8 cellular contexts compared by ENCODE assay signal in the genomic region with DNA sequence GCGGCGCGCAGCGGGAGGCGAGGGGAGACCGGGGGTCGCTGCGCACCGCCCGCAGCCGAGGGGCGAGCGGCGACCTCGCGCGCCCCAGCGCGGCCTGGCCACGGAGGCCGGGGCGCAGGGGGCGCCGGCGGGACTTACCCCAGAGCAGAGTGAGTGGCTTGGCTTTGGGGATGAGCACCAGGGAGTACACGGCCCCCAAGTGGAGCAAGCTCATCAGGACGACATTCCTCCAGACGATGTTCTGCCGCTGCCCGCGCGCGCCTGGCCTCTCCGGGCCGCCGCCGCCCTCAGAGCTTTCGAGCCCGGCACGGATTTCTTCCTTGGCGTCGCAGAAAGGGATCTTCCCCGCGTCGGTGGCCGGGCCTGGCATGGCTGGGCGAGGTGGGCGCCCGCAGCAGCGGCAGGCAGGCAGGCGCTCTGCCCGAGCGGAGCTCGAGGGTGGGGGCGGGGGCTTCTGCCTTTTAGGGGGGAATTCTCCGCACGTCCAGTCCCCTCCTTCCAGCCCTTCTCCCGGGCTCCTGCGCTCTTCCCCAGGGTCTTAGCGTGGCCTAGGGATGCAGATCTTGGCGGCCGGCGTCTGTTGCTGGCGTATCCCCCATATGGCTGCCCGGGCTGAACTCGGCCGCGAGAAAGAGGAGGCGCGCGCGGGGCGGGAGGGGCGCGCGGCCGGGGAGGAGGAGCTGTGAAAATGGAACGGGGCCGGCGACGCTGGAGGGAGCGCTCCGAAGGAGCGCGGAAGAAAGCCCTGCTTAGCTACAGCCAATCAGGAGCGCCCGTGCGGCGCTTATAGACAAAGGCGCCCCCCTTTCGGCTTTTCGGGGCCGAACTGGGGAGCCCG. TPM values are rescaled to one million over a fixed set of nuclear protein-coding genes. Genes with fewer than 3 reads are reported as not detected.
DNase-seq lines count a peak whose midpoint lies in the region; ATAC-seq and TF ChIP-seq lines count a peak whose summit lies in the region.

A gene (minus strand): TSS at position 629 of the 838 bp plus-strand sequence. CDS start 259 bp downstream, at position 370.

- peak within 1 kb of the TSS in 1 of 2 donors; percentile 49 for H3K27ac Mint-ChIP-seq in effector memory CD8-positive, alpha-beta T cell

- peaks cover 5 to 15% of the 10 kb centered on the region in 2 donors for H3K27me3 Mint-ChIP-seq in effector memory CD8-positive, alpha-beta T cell

- POLR2A ChIA-PET in A673 (lab: Charles Lee; ENCODE audit: low non-redundant PET), result interaction anchor here (0.7 kb wide), 1 partner anchor 76 kb away, joined by 4 read pairs; no protein-coding TSS in a partner anchor

- H3K27ac ChIP-seq in A673 (ENCODE audit: low read depth, low read length, poor library complexity, severe bottlenecking), result peak within 1 kb of the TSS; percentile 30

- intact Hi-C loops in A673 (cut with micrococcal nuclease; ENCODE audit: unreplicated experiment), result no loop called here

- DNase-seq in A673 (ENCODE audit: low spot score) (peak; percentile 79), NCI-H226 (peak; percentile 83), lung microvascular endothelial cell (ENCODE audit: low read depth in 2 of 2) (peak; percentile 55 to 86)
- DNase-seq in activated CD8-positive, alpha-beta memory T cell treated with anti-CD3 and anti-CD28 coated beads for 1 hour (ENCODE audit: extremely low read depth in 1 of 2, low read depth in 1 of 2), result peak; percentile 9 to 36
- DNase-seq in effector memory CD8-positive, alpha-beta T cell, result peak; percentile 44 to 57 (median 47)
- DNase-seq in stimulated activated CD8-positive, alpha-beta memory T cell treated with anti-CD3 and anti-CD28 coated beads, Interleukin-12 subunit alpha, Interleukin-12 subunit beta, amount 100 ng/mL, for 4 hours (ENCODE audit: low read depth), result peak; percentile 42

- CTCF ChIA-PET in A673 (lab: Charles Lee), result interaction anchor here (0.7 kb wide), 1 partner anchor 9 kb away, joined by 3 read pairs; no protein-coding TSS in a partner anchor

- peaks cover 8% of the 10 kb centered on the region for H3K36me3 Mint-ChIP-seq in effector memory CD8-positive, alpha-beta T cell (ENCODE audit: insufficient read depth)

- H3K9me3 Mint-ChIP-seq in effector memory CD8-positive, alpha-beta T cell, result no peaks in the 10 kb centered on the region

- H3K4me1 Mint-ChIP-seq in effector memory CD8-positive, alpha-beta T cell (ENCODE audit: low read depth in 2 of 2), result peaks cover 11 to 14% of the 10 kb centered on the region in 2 donors

- no peaks in the 10 kb centered on the region for H3K9me3 ChIP-seq in A673 (ENCODE audit: low read depth, low read length, poor library complexity, severe bottlenecking)

- no peaks in the 10 kb centered on the region for H3K4me1 ChIP-seq in A673 (ENCODE audit: insufficient read depth, low read length, poor library complexity, severe bottlenecking)

- no peak for TF ChIP-seq CTCF in A673 (conservative IDR thresholded peaks at IDR 0.05; ENCODE audit: low read depth, low read length)

- no peaks in the 10 kb centered on the region for H3K27me3 ChIP-seq in A673 (replicated peaks; ENCODE audit: insufficient read depth, low read depth, low read length, poor library complexity)

- H3K4me3 Mint-ChIP-seq in effector memory CD8-positive, alpha-beta T cell, result peak within 1 kb of the TSS; percentile 88 to 92

- H3K36me3 ChIP-seq in A673 (ENCODE audit: insufficient read depth, low read length, poor library complexity, severe bottlenecking), result no peaks in the 10 kb centered on the region

- ATAC-seq in GM18517 (IDR thresholded peaks at IDR 0.05; ENCODE audit: unreplicated experiment) (peak; percentile 66), HG03025 (IDR thresholded peaks at IDR 0.05; ENCODE audit: low FRiP score, unreplicated experiment) (peak; percentile 86)
- peak; percentile 92 for ATAC-seq in effector memory CD8-positive, alpha-beta T cell (replicated peaks)

- BruUV-seq in A673 (replicated peaks; lab: Mats Ljungman, UMichigan), result no TSS peak

- H3K4me3 ChIP-seq in A673 (ENCODE audit: low read depth, low read length, poor library complexity, severe bottlenecking), result peak within 1 kb of the TSS; percentile 66

RNA-seq across cellular contexts. Expression of the gene that starts here (rescaled TPM):
- total RNA-seq in A673 (2021) (15.8 and 17.9 TPM in 2 replicates), lung microvascular endothelial cell (31.0 and 32.0 TPM in 2 replicates)

Comparison
In these comparisons a context has a peak if more than half of its experiments do, and no peak if none do; other contexts are left out.
1. Peak in every context shown above with its lines: DNase-seq, ATAC-seq, H3K4me3 ChIP-seq and H3K27ac ChIP-seq.
2. DNase-seq: peak in every context shown above with its lines; median percentile 83 in NCI-H226; 79 in A673; 70 in lung microvascular endothelial cell; 47 in effector memory CD8-positive, alpha-beta T cell; 42 in stimulated activated CD8-positive, alpha-beta memory T cell treated with anti-CD3 and anti-CD28 coated beads, Interleukin-12 subunit alpha, Interleukin-12 subunit beta, amount 100 ng/mL, for 4 hours; 22 in activated CD8-positive, alpha-beta memory T cell treated with anti-CD3 and anti-CD28 coated beads for 1 hour.